ENCODE assay signal across 24 cellular contexts in the genomic region with DNA sequence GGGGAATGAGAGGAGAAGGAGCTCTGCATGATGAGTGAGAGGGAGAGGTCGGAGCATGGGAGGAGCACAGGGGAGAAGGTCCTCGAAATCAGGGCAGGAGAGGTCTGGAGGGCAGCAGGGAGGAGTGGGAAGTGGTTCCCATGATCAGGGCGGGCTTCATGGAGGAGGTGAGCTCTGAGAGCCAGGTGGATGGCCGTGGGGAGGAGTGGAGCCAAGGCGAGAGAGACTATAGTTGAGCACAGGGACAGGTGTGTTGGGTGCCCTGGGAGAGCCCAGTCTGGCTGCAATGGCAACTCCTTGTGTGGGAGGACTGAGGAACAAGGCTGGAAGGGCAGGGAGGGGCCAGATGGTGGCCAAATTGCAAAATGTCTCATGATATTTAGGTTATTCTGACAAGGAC. TPM values are rescaled to one million over a fixed set of nuclear protein-coding genes. Genes with fewer than 3 reads are reported as not detected.
"Had no signal": no experiment of that assay in that cellular context is flagged by ENCODE, and none has a peak within 500 bp of the region (broad histone marks: within the 10 kb centered on the region; RNA-seq: fewer than 3 reads in every experiment).

No MANE protein-coding gene starts in this region.

- H3K4me3 Mint-ChIP-seq: activated CD4-positive, alpha-beta T cell treated with anti-CD3 and anti-CD28 coated beads, Interleukin-2, amount 10 ng/mL, durations not matched to agents 24 days and 14 days; activated CD8-positive, alpha-beta memory T cell treated with anti-CD3 and anti-CD28 coated beads, Interleukin-2, amount 10 ng/mL, durations not matched to agents 7 days and 5 days; activated naive CD4-positive, alpha-beta T cell treated with anti-CD3 and anti-CD28 coated beads, Interleukin-2, amount 10 ng/mL, durations not matched to agents 7 days and 5 days; activated naive CD8-positive, alpha-beta T cell treated with anti-CD3 and anti-CD28 coated beads, Interleukin-2, amount 10 ng/mL, durations not matched to agents 7 days and 5 days; activated T-cell treated with anti-CD3 and anti-CD28 coated beads, Interleukin-2, amount 50 U/mL, for 24 hours; T-helper 17 cell; WTC11 had no signal

- H3K27ac Mint-ChIP-seq: activated CD4-positive, alpha-beta T cell treated with anti-CD3 and anti-CD28 coated beads, Interleukin-2, amount 10 ng/mL, durations not matched to agents 24 days and 14 days; activated CD8-positive, alpha-beta memory T cell treated with anti-CD3 and anti-CD28 coated beads, Interleukin-2, amount 10 ng/mL, durations not matched to agents 7 days and 5 days; activated naive CD4-positive, alpha-beta T cell treated with anti-CD3 and anti-CD28 coated beads, Interleukin-2, amount 10 ng/mL, durations not matched to agents 7 days and 5 days; activated naive CD8-positive, alpha-beta T cell treated with anti-CD3 and anti-CD28 coated beads, Interleukin-2, amount 10 ng/mL, durations not matched to agents 7 days and 5 days; activated T-cell treated with anti-CD3 and anti-CD28 coated beads, Interleukin-2, amount 50 U/mL, for 24 hours; T-helper 17 cell; WTC11 had no signal

- H3K9me3 Mint-ChIP-seq: activated CD4-positive, alpha-beta T cell treated with anti-CD3 and anti-CD28 coated beads, Interleukin-2, amount 10 ng/mL, durations not matched to agents 24 days and 14 days; activated naive CD4-positive, alpha-beta T cell treated with anti-CD3 and anti-CD28 coated beads, Interleukin-2, amount 10 ng/mL, durations not matched to agents 7 days and 5 days; activated naive CD8-positive, alpha-beta T cell treated with anti-CD3 and anti-CD28 coated beads, Interleukin-2, amount 10 ng/mL, durations not matched to agents 7 days and 5 days; activated T-cell treated with anti-CD3 and anti-CD28 coated beads, Interleukin-2, amount 50 U/mL, for 24 hours; WTC11 had no signal

- H3K27ac ChIP-seq: breast epithelium had no signal

- ATAC-seq: activated CD8-positive, alpha-beta memory T cell treated with anti-CD3 and anti-CD28 coated beads, Interleukin-2, amount 10 ng/mL, durations not matched to agents 7 days and 5 days; PC-3; T-helper 17 cell; WTC11 had no signal

- DNase-seq: activated CD4-positive, alpha-beta T cell treated with anti-CD3 and anti-CD28 coated beads for 1 hour; activated CD4-positive, alpha-beta T cell treated with anti-CD3 and anti-CD28 coated beads, Interleukin-2, amount 10 ng/mL, durations not matched to agents 24 days and 14 days; activated CD4-positive, alpha-beta T cell treated with anti-CD3 and anti-CD28 coated beads, Interleukin-2, amount 50 U/mL, for 48 hours; activated CD8-positive, alpha-beta memory T cell treated with anti-CD3 and anti-CD28 coated beads, Interleukin-2, amount 10 ng/mL, durations not matched to agents 7 days and 5 days; activated effector memory CD4-positive, alpha-beta T cell treated with anti-CD3 and anti-CD28 coated beads, Interleukin-2, amount 50 U/mL, for 16 hours; activated naive CD4-positive, alpha-beta T cell treated with anti-CD3 and anti-CD28 coated beads, Interleukin-2, amount 10 ng/mL, durations not matched to agents 7 days and 5 days; activated naive CD8-positive, alpha-beta T cell treated with anti-CD3 and anti-CD28 coated beads, Interleukin-2, amount 10 ng/mL, durations not matched to agents 7 days and 5 days; activated T-cell treated with anti-CD3 and anti-CD28 coated beads, Interleukin-2, amount 50 U/mL, for 24 hours; aorta; caudate nucleus; KG1; NCI-H1105 treated with DMSO at 0.1 percent for 48 hours; NCI-H1436 treated with DMSO at 0.1 percent for 48 hours; NCI-H187; NCI-H2081; NCI-H510A treated with DMSO at 0.1 percent for 48 hours; PC-3; SIG-M5; T-helper 17 cell; T-helper 9 cell had no signal

- H3K27me3 ChIP-seq: breast epithelium had no signal

- H3K4me3 ChIP-seq: breast epithelium had no signal

- H3K9me3 ChIP-seq: breast epithelium had no signal

- H3K36me3 ChIP-seq: breast epithelium had no signal

- H3K36me3 Mint-ChIP-seq: activated CD8-positive, alpha-beta memory T cell treated with anti-CD3 and anti-CD28 coated beads, Interleukin-2, amount 10 ng/mL, durations not matched to agents 7 days and 5 days; activated naive CD4-positive, alpha-beta T cell treated with anti-CD3 and anti-CD28 coated beads, Interleukin-2, amount 10 ng/mL, durations not matched to agents 7 days and 5 days; activated naive CD8-positive, alpha-beta T cell treated with anti-CD3 and anti-CD28 coated beads, Interleukin-2, amount 10 ng/mL, durations not matched to agents 7 days and 5 days; WTC11 had no signal

RNA-seq across cellular contexts. Expression of a gene that starts 21.3 kb away (rescaled TPM):
- total RNA-seq: activated naive CD8-positive, alpha-beta T cell treated with anti-CD3 and anti-CD28 coated beads, Interleukin-2, amount 10 ng/mL, durations not matched to agents 7 days and 5 days; MCF 10A; PC-3; RPMI7951 had no signal
- polyA plus RNA-seq: aorta had no signal

RNA-seq across cellular contexts. Expression of a gene that starts 33.5 kb away (rescaled TPM):
- total RNA-seq: activated CD4-positive, alpha-beta T cell treated with anti-CD3 and anti-CD28 coated beads, Interleukin-2, amount 10 ng/mL, durations not matched to agents 24 days and 14 days; activated CD8-positive, alpha-beta memory T cell treated with anti-CD3 and anti-CD28 coated beads, Interleukin-2, amount 10 ng/mL, durations not matched to agents 7 days and 5 days; activated naive CD8-positive, alpha-beta T cell treated with anti-CD3 and anti-CD28 coated beads, Interleukin-2, amount 10 ng/mL, durations not matched to agents 7 days and 5 days; aorta; breast epithelium; MCF 10A; PC-3; RPMI7951; T-helper 17 cell; WTC11 had no signal
- polyA plus RNA-seq: aorta had no signal

RNA-seq across cellular contexts. Expression of a gene that starts 44.0 kb away (rescaled TPM):
- total RNA-seq: MCF 10A, RPMI7951 had no signal
